ENCODE assay signal across 1 cellular context in the genomic region with DNA sequence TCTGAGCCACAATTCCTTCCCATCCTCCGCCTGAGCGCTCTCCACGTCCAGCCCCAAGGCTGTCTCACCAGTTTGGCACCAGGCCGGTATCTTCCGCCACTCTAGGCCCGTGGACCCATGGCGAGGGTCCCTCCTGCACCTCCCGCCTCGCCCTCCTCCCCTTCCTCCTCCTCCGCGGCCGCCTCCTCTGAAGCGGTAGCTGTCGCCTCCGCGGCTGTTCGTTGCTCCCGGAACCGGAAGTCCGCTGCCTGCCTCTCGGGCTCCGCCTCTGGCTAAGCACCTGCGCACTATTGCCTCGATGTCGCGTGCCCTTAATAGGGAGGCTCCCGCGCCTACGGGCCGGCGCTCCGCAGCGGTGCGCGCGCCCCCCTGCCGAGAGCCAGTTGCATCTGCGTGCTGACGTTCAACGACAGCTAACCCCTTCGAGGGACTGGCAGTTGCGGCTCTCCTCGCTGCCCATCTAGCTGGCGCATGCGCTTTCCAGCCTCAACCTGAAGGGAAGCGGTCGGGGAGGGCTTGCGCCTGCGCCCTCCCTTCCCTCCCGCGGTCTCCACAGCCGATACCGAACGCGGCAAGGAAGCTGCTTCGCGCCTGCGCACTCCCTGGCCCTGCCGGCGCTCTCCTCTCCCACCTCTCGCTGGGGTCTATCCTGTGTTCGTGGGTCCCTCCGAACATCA.
TF ChIP-seq lines count a peak whose summit lies in the region.

Gene MBD1, minus strand, starts transcription at position 229 of the 677 bp plus-strand sequence. CDS start 1,531 bp downstream, outside the sequence.

TF ChIP-seq in WTC11, 78 proteins besides CTCF, POLR2A, EP300 and RAD21 (continued from another document and continues in another):
- TF ChIP-seq NFATC4 (CRISPR knock-in tag; IDR thresholded peaks at IDR 0.05): no peak
- no peak for TF ChIP-seq NR3C1 (CRISPR knock-in tag; conservative IDR thresholded peaks at IDR 0.05; ENCODE audit: low read depth)
- TF ChIP-seq ZMAT4 (CRISPR knock-in tag; IDR thresholded peaks at IDR 0.05): no peak
- no peak for TF ChIP-seq ESRRA (CRISPR knock-in tag; IDR thresholded peaks at IDR 0.05; ENCODE audit: borderline replicate concordance)
- no peak for TF ChIP-seq ZNF219 (CRISPR knock-in tag; IDR thresholded peaks at IDR 0.05; ENCODE audit: borderline replicate concordance)
- no peak for TF ChIP-seq ZNF671 (CRISPR knock-in tag; IDR thresholded peaks at IDR 0.05)
- peak; percentile 90; the same call in 1 of the 2 replicates for TF ChIP-seq ARID4B (CRISPR knock-in tag; IDR thresholded peaks at IDR 0.05; ENCODE audit: borderline replicate concordance)
- peak; percentile 97 for TF ChIP-seq SP1 (CRISPR knock-in tag; conservative IDR thresholded peaks at IDR 0.05)
- no peak for TF ChIP-seq JAZF1 (CRISPR knock-in tag; IDR thresholded peaks at IDR 0.05)
- no peak for TF ChIP-seq E2F4 (CRISPR knock-in tag; IDR thresholded peaks at IDR 0.05; ENCODE audit: borderline replicate concordance, low read depth)
- TF ChIP-seq, protein P1, sequence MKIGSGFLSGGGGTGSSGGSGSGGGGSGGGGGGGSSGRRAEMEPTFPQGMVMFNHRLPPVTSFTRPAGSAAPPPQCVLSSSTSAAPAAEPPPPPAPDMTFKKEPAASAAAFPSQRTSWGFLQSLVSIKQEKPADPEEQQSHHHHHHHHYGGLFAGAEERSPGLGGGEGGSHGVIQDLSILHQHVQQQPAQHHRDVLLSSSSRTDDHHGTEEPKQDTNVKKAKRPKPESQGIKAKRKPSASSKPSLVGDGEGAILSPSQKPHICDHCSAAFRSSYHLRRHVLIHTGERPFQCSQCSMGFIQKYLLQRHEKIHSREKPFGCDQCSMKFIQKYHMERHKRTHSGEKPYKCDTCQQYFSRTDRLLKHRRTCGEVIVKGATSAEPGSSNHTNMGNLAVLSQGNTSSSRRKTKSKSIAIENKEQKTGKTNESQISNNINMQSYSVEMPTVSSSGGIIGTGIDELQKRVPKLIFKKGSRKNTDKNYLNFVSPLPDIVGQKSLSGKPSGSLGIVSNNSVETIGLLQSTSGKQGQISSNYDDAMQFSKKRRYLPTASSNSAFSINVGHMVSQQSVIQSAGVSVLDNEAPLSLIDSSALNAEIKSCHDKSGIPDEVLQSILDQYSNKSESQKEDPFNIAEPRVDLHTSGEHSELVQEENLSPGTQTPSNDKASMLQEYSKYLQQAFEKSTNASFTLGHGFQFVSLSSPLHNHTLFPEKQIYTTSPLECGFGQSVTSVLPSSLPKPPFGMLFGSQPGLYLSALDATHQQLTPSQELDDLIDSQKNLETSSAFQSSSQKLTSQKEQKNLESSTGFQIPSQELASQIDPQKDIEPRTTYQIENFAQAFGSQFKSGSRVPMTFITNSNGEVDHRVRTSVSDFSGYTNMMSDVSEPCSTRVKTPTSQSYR (CRISPR knock-in tag; IDR thresholded peaks at IDR 0.05): no peak
- peak; percentile 74 for TF ChIP-seq NR2C2 (CRISPR knock-in tag; IDR thresholded peaks at IDR 0.05)
- TF ChIP-seq CREM (CRISPR knock-in tag; IDR thresholded peaks at IDR 0.05): no peak; the same call in 1 of the 2 replicates
- TF ChIP-seq EMX1 (CRISPR knock-in tag; IDR thresholded peaks at IDR 0.05): no peak
- TF ChIP-seq, protein P2, sequence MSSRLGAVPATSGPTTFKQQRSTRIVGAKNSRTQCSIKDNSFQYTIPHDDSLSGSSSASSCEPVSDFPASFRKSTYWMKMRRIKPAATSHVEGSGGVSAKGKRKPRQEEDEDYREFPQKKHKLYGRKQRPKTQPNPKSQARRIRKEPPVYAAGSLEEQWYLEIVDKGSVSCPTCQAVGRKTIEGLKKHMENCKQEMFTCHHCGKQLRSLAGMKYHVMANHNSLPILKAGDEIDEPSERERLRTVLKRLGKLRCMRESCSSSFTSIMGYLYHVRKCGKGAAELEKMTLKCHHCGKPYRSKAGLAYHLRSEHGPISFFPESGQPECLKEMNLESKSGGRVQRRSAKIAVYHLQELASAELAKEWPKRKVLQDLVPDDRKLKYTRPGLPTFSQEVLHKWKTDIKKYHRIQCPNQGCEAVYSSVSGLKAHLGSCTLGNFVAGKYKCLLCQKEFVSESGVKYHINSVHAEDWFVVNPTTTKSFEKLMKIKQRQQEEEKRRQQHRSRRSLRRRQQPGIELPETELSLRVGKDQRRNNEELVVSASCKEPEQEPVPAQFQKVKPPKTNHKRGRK (CRISPR knock-in tag; IDR thresholded peaks at IDR 0.05; ENCODE audit: borderline replicate concordance): no peak
- TF ChIP-seq, protein P3, sequence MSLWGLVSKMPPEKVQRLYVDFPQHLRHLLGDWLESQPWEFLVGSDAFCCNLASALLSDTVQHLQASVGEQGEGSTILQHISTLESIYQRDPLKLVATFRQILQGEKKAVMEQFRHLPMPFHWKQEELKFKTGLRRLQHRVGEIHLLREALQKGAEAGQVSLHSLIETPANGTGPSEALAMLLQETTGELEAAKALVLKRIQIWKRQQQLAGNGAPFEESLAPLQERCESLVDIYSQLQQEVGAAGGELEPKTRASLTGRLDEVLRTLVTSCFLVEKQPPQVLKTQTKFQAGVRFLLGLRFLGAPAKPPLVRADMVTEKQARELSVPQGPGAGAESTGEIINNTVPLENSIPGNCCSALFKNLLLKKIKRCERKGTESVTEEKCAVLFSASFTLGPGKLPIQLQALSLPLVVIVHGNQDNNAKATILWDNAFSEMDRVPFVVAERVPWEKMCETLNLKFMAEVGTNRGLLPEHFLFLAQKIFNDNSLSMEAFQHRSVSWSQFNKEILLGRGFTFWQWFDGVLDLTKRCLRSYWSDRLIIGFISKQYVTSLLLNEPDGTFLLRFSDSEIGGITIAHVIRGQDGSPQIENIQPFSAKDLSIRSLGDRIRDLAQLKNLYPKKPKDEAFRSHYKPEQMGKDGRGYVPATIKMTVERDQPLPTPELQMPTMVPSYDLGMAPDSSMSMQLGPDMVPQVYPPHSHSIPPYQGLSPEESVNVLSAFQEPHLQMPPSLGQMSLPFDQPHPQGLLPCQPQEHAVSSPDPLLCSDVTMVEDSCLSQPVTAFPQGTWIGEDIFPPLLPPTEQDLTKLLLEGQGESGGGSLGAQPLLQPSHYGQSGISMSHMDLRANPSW (CRISPR knock-in tag; conservative IDR thresholded peaks at IDR 0.05; ENCODE audit: low read depth): no peak
- peak; percentile 74; the same call in 1 of the 2 replicates for TF ChIP-seq FOXK1 (CRISPR knock-in tag; IDR thresholded peaks at IDR 0.05)
- TF ChIP-seq ZNF416 (CRISPR knock-in tag; IDR thresholded peaks at IDR 0.05): no peak
- TF ChIP-seq, protein P4, sequence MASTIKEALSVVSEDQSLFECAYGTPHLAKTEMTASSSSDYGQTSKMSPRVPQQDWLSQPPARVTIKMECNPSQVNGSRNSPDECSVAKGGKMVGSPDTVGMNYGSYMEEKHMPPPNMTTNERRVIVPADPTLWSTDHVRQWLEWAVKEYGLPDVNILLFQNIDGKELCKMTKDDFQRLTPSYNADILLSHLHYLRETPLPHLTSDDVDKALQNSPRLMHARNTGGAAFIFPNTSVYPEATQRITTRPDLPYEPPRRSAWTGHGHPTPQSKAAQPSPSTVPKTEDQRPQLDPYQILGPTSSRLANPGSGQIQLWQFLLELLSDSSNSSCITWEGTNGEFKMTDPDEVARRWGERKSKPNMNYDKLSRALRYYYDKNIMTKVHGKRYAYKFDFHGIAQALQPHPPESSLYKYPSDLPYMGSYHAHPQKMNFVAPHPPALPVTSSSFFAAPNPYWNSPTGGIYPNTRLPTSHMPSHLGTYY (CRISPR knock-in tag; IDR thresholded peaks at IDR 0.05): no peak
- no peak for TF ChIP-seq SMAD4 (CRISPR knock-in tag; IDR thresholded peaks at IDR 0.05)
- TF ChIP-seq, protein P5, sequence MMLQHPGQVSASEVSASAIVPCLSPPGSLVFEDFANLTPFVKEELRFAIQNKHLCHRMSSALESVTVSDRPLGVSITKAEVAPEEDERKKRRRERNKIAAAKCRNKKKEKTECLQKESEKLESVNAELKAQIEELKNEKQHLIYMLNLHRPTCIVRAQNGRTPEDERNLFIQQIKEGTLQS (CRISPR knock-in tag; conservative IDR thresholded peaks at IDR 0.05): no peak
- peak; percentile 79 for TF ChIP-seq FOXP1 (CRISPR knock-in tag; IDR thresholded peaks at IDR 0.05; ENCODE audit: borderline replicate concordance)
- no peak for TF ChIP-seq AR (CRISPR knock-in tag; IDR thresholded peaks at IDR 0.05)
- TF ChIP-seq TEAD4 (CRISPR knock-in tag; IDR thresholded peaks at IDR 0.05): 0 out of 2 replicates have a peak, but pooled peaks have one; percentile 30
- no peak for TF ChIP-seq ATF1 (CRISPR knock-in tag; IDR thresholded peaks at IDR 0.05)
- TF ChIP-seq NFYB (CRISPR knock-in tag; conservative IDR thresholded peaks at IDR 0.05; ENCODE audit: low read depth): no peak
- no peak for TF ChIP-seq TCF7 (CRISPR knock-in tag; IDR thresholded peaks at IDR 0.05; ENCODE audit: low read depth)
- 0 out of 2 replicates have a peak, but pooled peaks have one; percentile 80 for TF ChIP-seq NFE2L1 (CRISPR knock-in tag; IDR thresholded peaks at IDR 0.05)
- no peak; the same call in 1 of the 2 replicates for TF ChIP-seq ELF4 (CRISPR knock-in tag; IDR thresholded peaks at IDR 0.05; ENCODE audit: low read depth)
- TF ChIP-seq E2F1 (CRISPR knock-in tag; IDR thresholded peaks at IDR 0.05): peak; percentile 64; the same call in 1 of the 2 replicates
- no peak for TF ChIP-seq ZNF317 (CRISPR knock-in tag; IDR thresholded peaks at IDR 0.05; ENCODE audit: borderline replicate concordance, low read depth)
- TF ChIP-seq HMGA2 (CRISPR knock-in tag; IDR thresholded peaks at IDR 0.05): no peak
- no peak for TF ChIP-seq GTF2I (CRISPR knock-in tag; conservative IDR thresholded peaks at IDR 0.05)
